12 cellular contexts compared by ENCODE assay signal in the genomic region with DNA sequence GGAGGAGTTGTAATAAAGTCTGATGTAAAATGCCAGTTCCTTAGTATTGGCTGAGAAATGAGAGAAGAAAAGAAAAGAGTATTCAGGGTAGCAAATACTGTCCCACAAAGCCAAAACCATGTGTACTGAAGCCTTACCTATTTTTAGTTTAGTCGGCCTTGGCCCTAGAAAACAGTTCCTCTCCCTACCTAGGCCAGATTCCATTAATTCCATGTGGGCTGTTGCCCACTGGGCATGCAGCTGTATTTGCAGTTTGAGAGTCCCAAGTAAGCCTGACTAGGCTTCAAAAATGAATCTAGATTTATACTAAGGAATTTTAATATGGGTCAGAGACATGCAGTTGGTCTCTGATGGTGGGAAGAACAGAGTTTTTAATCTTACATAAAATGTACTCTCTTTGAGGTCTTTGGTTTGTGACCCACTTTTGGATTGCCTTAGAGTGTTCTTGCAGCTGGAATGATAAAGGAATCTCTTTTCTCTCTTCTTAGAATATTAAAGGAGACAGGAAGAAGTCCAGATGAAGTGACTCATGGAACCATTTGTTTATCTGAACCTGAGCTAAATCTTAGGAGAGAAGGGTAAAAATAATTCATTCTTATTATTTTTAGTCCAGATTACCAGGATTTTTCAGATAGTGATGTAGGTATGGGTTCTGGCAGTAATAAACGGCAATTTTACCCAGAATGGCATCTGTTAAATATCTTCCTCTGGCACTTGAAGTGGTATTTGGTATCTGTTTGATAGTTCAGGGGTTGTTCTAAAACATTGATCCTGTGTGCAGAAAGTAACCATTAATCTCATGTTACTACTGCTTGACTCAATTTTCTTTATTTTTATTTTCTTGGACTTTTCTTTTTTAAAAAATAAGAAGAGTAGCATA. TPM values are rescaled to one million over a fixed set of nuclear protein-coding genes. Genes with fewer than 3 reads are reported as not detected.
DNase-seq lines count a peak whose midpoint lies in the region; ATAC-seq and TF ChIP-seq lines count a peak whose summit lies in the region.
"Had no signal": no experiment of that assay in that cellular context is flagged by ENCODE, and none has a peak within 500 bp of the region (broad histone marks: within the 10 kb centered on the region; RNA-seq: fewer than 3 reads in every experiment).

No MANE protein-coding gene starts in this region.

- H3K27ac Mint-ChIP-seq in osteocyte (ENCODE audit: unreplicated experiment) = peak overlapping the region; percentile 84
- H3K27ac Mint-ChIP-seq: activated naive CD8-positive, alpha-beta T cell treated with anti-CD3 and anti-CD28 coated beads, Interleukin-2, amount 50 U/mL, for 24 hours had no signal

- no peak for ATAC-seq in HG03342 (IDR thresholded peaks at IDR 0.05; ENCODE audit: unreplicated experiment)
- no peak for ATAC-seq in GM21723 (IDR thresholded peaks at IDR 0.05; ENCODE audit: unreplicated experiment)
- ATAC-seq: activated naive CD8-positive, alpha-beta T cell treated with anti-CD3 and anti-CD28 coated beads, Interleukin-2, amount 50 U/mL, for 24 hours had no signal

- H3K36me3 Mint-ChIP-seq in osteocyte (ENCODE audit: unreplicated experiment) = peaks cover 4% of the 10 kb centered on the region

- H3K4me3 Mint-ChIP-seq in osteocyte (ENCODE audit: unreplicated experiment) = no peak overlapping the region
- H3K4me3 Mint-ChIP-seq: activated naive CD8-positive, alpha-beta T cell treated with anti-CD3 and anti-CD28 coated beads, Interleukin-2, amount 50 U/mL, for 24 hours; neural crest cell had no signal

- no peaks in the 10 kb centered on the region for H3K27me3 Mint-ChIP-seq in osteocyte (ENCODE audit: unreplicated experiment)
- H3K27me3 Mint-ChIP-seq: activated naive CD8-positive, alpha-beta T cell treated with anti-CD3 and anti-CD28 coated beads, Interleukin-2, amount 50 U/mL, for 24 hours had no signal

- peak; percentile 5 for DNase-seq in AG08396 (ENCODE audit: low spot score)
- DNase-seq in RPMI7951 (ENCODE audit: low read depth) = peak; percentile 45
- peak; percentile 47 for DNase-seq in fibroblast of mammary gland (ENCODE audit: low read depth)
- DNase-seq in osteocyte (ENCODE audit: extremely low spot score, unreplicated experiment) = no peak
- no peak for DNase-seq in NCI-H2081 (lab: John Stamatoyannopoulos, UW)
- DNase-seq in GOT3 (lab: John Stamatoyannopoulos, UW) = no peak
- DNase-seq: activated naive CD8-positive, alpha-beta T cell treated with anti-CD3 and anti-CD28 coated beads, Interleukin-2, amount 50 U/mL, for 24 hours; stimulated activated CD4-positive, alpha-beta T cell treated with anti-CD3 and anti-CD28 coated beads, Interleukin-4, amount 100 ng/mL, for 4 hours; T-helper 2 cell had no signal

- H3K4me3 ChIP-seq in fibroblast of mammary gland (ENCODE audit: control insufficient read depth, low read depth, low read length) = no peak overlapping the region

- no peak for TF ChIP-seq CTCF in fibroblast of mammary gland (conservative IDR thresholded peaks at IDR 0.05; ENCODE audit: control insufficient read depth, insufficient read depth, low read depth, low read length)
- TF ChIP-seq CTCF in osteocyte (IDR thresholded peaks at IDR 0.05) = no peak

- peaks cover 42% of the 10 kb centered on the region for H3K4me1 Mint-ChIP-seq in osteocyte (ENCODE audit: unreplicated experiment)

- peaks cover 9% of the 10 kb centered on the region for H3K9me3 Mint-ChIP-seq in osteocyte (ENCODE audit: unreplicated experiment)

RNA-seq across cellular contexts. Expression of gene GLCE, which starts 33.8 kb away (rescaled TPM):
- 30.4 and 36.6 TPM in 2 replicates for total RNA-seq in RPMI7951 (2014; rRNA removed; shearing (Covaris generic))
- total RNA-seq in osteocyte = 19.5 and 19.9 TPM in 2 replicates

Comparison
In these comparisons a context has a peak if more than half of its experiments do, and no peak if none do; other contexts are left out.
1. DNase-seq: peak in AG08396 (single experiment), RPMI7951 (single experiment) and fibroblast of mammary gland (single experiment); none in osteocyte (single experiment), NCI-H2081 (0 of 2) and GOT3 (single experiment).